ENCODE assay signal across 1 cellular context in genomic region chr3:176661432-176661964, GRCh38.
TF ChIP-seq lines count a peak whose summit lies in the region.

No MANE protein-coding gene starts in this region.

TF ChIP-seq in K562, 482 proteins besides CTCF, POLR2A, EP300 and RAD21 (continued from another document and continues in another):
- TF ChIP-seq, protein P1, sequence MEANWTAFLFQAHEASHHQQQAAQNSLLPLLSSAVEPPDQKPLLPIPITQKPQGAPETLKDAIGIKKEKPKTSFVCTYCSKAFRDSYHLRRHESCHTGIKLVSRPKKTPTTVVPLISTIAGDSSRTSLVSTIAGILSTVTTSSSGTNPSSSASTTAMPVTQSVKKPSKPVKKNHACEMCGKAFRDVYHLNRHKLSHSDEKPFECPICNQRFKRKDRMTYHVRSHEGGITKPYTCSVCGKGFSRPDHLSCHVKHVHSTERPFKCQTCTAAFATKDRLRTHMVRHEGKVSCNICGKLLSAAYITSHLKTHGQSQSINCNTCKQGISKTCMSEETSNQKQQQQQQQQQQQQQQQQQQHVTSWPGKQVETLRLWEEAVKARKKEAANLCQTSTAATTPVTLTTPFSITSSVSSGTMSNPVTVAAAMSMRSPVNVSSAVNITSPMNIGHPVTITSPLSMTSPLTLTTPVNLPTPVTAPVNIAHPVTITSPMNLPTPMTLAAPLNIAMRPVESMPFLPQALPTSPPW (CRISPR knock-in tag; IDR thresholded peaks at IDR 0.05), result peak; percentile 63
- TF ChIP-seq TAF1 (IDR thresholded peaks at IDR 0.05; ENCODE audit: control insufficient read depth, extremely low read depth, insufficient read depth, low read length, severe bottlenecking), result no peak
- peak; percentile 84 for TF ChIP-seq FOXK2 (conservative IDR thresholded peaks at IDR 0.05 in 1 of 2, IDR thresholded peaks at IDR 0.05 in 1 of 2; ENCODE audit: low read depth in 2 of 2)
- no peak for TF ChIP-seq SRSF3 (IDR thresholded peaks at IDR 0.05; ENCODE audit: insufficient read depth, low read length)
- no peak for TF ChIP-seq FOXA1 (IDR thresholded peaks at IDR 0.05; ENCODE audit: borderline replicate concordance)
- TF ChIP-seq ZNF143 (CRISPR knock-in tag; IDR thresholded peaks at IDR 0.05), result no peak
- TF ChIP-seq, protein P2, sequence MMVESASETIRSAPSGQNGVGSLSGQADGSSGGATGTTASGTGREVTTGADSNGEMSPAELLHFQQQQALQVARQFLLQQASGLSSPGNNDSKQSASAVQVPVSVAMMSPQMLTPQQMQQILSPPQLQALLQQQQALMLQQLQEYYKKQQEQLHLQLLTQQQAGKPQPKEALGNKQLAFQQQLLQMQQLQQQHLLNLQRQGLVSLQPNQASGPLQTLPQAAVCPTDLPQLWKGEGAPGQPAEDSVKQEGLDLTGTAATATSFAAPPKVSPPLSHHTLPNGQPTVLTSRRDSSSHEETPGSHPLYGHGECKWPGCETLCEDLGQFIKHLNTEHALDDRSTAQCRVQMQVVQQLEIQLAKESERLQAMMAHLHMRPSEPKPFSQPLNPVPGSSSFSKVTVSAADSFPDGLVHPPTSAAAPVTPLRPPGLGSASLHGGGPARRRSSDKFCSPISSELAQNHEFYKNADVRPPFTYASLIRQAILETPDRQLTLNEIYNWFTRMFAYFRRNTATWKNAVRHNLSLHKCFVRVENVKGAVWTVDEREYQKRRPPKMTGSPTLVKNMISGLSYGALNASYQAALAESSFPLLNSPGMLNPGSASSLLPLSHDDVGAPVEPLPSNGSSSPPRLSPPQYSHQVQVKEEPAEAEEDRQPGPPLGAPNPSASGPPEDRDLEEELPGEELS (CRISPR knock-in tag; IDR thresholded peaks at IDR 0.05; ENCODE audit: borderline replicate concordance), result no peak
- no peak for TF ChIP-seq ZNF507 (tag; conservative IDR thresholded peaks at IDR 0.05)
- peak; percentile 97 for TF ChIP-seq ARID3A (IDR thresholded peaks at IDR 0.05; ENCODE audit: borderline replicate concordance, low read depth, low read length)
- TF ChIP-seq THAP7 (CRISPR knock-in tag; IDR thresholded peaks at IDR 0.05), result no peak
- TF ChIP-seq ZNF311 (CRISPR knock-in tag; IDR thresholded peaks at IDR 0.05), result no peak
- TF ChIP-seq ADNP (tag; IDR thresholded peaks at IDR 0.05), result peak; percentile 85; the same call in 1 of the 2 replicates
- no peak for TF ChIP-seq PTBP1 (IDR thresholded peaks at IDR 0.05; ENCODE audit: low read depth, low read length)
- no peak for TF ChIP-seq ZBTB1 (CRISPR knock-in tag; IDR thresholded peaks at IDR 0.05; ENCODE audit: borderline replicate concordance, low read depth)
- TF ChIP-seq POLR2H (tag; IDR thresholded peaks at IDR 0.05; ENCODE audit: low read depth), result peak; percentile 29; the same call in 1 of the 2 replicates
- TF ChIP-seq ZNF316 (IDR thresholded peaks at IDR 0.05), result peak; percentile 99
- peak; percentile 60; the same call in 1 of the 2 replicates for TF ChIP-seq KHSRP (IDR thresholded peaks at IDR 0.05)
- peak; percentile 44; the same call in 1 of the 2 replicates for TF ChIP-seq MYC (IDR thresholded peaks at IDR 0.05; ENCODE audit: low read depth, low read length)
- no peak for TF ChIP-seq MYC (CRISPR knock-in tag; IDR thresholded peaks at IDR 0.05; ENCODE audit: borderline replicate concordance, low read depth)
- TF ChIP-seq ZNF24 (IDR thresholded peaks at IDR 0.05), result no peak
- TF ChIP-seq ZNF436 (CRISPR knock-in tag; IDR thresholded peaks at IDR 0.05), result no peak
- no peak for TF ChIP-seq PHF20 (IDR thresholded peaks at IDR 0.05; ENCODE audit: partially characterized antibody)
- TF ChIP-seq, protein P3, sequence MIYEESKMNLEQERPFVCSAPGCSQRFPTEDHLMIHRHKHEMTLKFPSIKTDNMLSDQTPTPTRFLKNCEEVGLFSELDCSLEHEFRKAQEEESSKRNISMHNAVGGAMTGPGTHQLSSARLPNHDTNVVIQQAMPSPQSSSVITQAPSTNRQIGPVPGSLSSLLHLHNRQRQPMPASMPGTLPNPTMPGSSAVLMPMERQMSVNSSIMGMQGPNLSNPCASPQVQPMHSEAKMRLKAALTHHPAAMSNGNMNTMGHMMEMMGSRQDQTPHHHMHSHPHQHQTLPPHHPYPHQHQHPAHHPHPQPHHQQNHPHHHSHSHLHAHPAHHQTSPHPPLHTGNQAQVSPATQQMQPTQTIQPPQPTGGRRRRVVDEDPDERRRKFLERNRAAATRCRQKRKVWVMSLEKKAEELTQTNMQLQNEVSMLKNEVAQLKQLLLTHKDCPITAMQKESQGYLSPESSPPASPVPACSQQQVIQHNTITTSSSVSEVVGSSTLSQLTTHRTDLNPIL (CRISPR knock-in tag; IDR thresholded peaks at IDR 0.05), result no peak
- TF ChIP-seq, protein P4, sequence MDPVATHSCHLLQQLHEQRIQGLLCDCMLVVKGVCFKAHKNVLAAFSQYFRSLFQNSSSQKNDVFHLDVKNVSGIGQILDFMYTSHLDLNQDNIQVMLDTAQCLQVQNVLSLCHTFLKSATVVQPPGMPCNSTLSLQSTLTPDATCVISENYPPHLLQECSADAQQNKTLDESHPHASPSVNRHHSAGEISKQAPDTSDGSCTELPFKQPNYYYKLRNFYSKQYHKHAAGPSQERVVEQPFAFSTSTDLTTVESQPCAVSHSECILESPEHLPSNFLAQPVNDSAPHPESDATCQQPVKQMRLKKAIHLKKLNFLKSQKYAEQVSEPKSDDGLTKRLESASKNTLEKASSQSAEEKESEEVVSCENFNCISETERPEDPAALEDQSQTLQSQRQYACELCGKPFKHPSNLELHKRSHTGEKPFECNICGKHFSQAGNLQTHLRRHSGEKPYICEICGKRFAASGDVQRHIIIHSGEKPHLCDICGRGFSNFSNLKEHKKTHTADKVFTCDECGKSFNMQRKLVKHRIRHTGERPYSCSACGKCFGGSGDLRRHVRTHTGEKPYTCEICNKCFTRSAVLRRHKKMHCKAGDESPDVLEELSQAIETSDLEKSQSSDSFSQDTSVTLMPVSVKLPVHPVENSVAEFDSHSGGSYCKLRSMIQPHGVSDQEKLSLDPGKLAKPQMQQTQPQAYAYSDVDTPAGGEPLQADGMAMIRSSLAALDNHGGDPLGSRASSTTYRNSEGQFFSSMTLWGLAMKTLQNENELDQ (CRISPR knock-in tag; IDR thresholded peaks at IDR 0.05; ENCODE audit: borderline replicate concordance), result no peak
- TF ChIP-seq NR2C2 (CRISPR knock-in tag; IDR thresholded peaks at IDR 0.05), result no peak
- TF ChIP-seq NR2C2 (tag; IDR thresholded peaks at IDR 0.05), result no peak; the same call in 1 of the 2 replicates
- TF ChIP-seq ELF1 (tag; IDR thresholded peaks at IDR 0.05), result no peak
- TF ChIP-seq HNRNPH1 (optimal IDR thresholded peaks at IDR 0.05; ENCODE audit: low read depth, low read length), result no peak
- TF ChIP-seq, protein P5, sequence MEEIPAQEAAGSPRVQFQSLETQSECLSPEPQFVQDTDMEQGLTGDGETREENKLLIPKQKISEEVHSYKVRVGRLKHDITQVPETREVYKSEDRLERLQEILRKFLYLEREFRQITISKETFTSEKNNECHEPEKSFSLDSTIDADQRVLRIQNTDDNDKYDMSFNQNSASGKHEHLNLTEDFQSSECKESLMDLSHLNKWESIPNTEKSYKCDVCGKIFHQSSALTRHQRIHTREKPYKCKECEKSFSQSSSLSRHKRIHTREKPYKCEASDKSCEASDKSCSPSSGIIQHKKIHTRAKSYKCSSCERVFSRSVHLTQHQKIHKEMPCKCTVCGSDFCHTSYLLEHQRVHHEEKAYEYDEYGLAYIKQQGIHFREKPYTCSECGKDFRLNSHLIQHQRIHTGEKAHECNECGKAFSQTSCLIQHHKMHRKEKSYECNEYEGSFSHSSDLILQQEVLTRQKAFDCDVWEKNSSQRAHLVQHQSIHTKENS (CRISPR knock-in tag; IDR thresholded peaks at IDR 0.05), result no peak
- no peak for TF ChIP-seq ZBTB34 (CRISPR knock-in tag; IDR thresholded peaks at IDR 0.05)
- no peak for TF ChIP-seq FIP1L1 (IDR thresholded peaks at IDR 0.05; ENCODE audit: low read depth, low read length, poor library complexity, severe bottlenecking)
- no peak for TF ChIP-seq COPS2 (conservative IDR thresholded peaks at IDR 0.05)
- TF ChIP-seq POLR2AphosphoS5 (IDR thresholded peaks at IDR 0.05; ENCODE audit: control insufficient read depth, insufficient read depth, low read depth, low read length), result peak; percentile 62
- peak; percentile 70; the same call in 1 of the 2 replicates for TF ChIP-seq FOXJ3 (CRISPR knock-in tag; IDR thresholded peaks at IDR 0.05)
- TF ChIP-seq ZNF140 (CRISPR knock-in tag; IDR thresholded peaks at IDR 0.05), result no peak
- TF ChIP-seq HDAC2 (IDR thresholded peaks at IDR 0.05), result no peak; the same call in 1 of the 2 replicates
- no peak for TF ChIP-seq HOMEZ (CRISPR knock-in tag; IDR thresholded peaks at IDR 0.05)
- no peak for TF ChIP-seq EWSR1 (IDR thresholded peaks at IDR 0.05; ENCODE audit: borderline replicate concordance, low read depth, partially characterized antibody)
- TF ChIP-seq UBTF (IDR thresholded peaks at IDR 0.05; ENCODE audit: borderline replicate concordance in 1 of 2, low read depth in 2 of 2, low read length in 2 of 2), result no peak
- no peak for TF ChIP-seq ZFP91 (CRISPR knock-in tag; IDR thresholded peaks at IDR 0.05)
- 0 out of 2 replicates have a peak, but pooled peaks have one; percentile 51 for TF ChIP-seq SMAD3 (CRISPR knock-in tag; conservative IDR thresholded peaks at IDR 0.05)
- peak; percentile 87 for TF ChIP-seq BHLHE40 (IDR thresholded peaks at IDR 0.05; ENCODE audit: low read length)
- no peak for TF ChIP-seq ZNF12 (CRISPR knock-in tag; IDR thresholded peaks at IDR 0.05)
- peak; percentile 90 for TF ChIP-seq STAT5A (IDR thresholded peaks at IDR 0.05; ENCODE audit: borderline replicate concordance, low read length)
- TF ChIP-seq PRMT5 (CRISPR knock-in tag; IDR thresholded peaks at IDR 0.05), result no peak
- peak; percentile 98 for TF ChIP-seq TAL1 (IDR thresholded peaks at IDR 0.05)
- TF ChIP-seq ZNF766 (CRISPR knock-in tag; conservative IDR thresholded peaks at IDR 0.05), result peak; percentile 86; the same call in 1 of the 2 replicates
